Comparison of ENCODE assay signal across 23 cellular contexts in genomic region chr4:121701263-121701662, GRCh38.
"Had no signal": no experiment of that assay in that cellular context is flagged by ENCODE, and none has a peak within 500 bp of the region (broad histone marks: within the 10 kb centered on the region; RNA-seq: fewer than 3 reads in every experiment).

No MANE protein-coding gene starts in this region.

- H3K36me3 ChIP-seq: lower lobe of right lung, ovary, sigmoid colon, stomach, tibial artery had no signal

- DNase-seq: dorsolateral prefrontal cortex; effector CD4-positive, alpha-beta T cell; head of caudate nucleus; left ventricle myocardium superior; lower lobe of right lung; naive thymus-derived CD8-positive, alpha-beta T cell; nephron progenitor cell; occipital lobe; ovary; posterior cingulate gyrus; psoas muscle; right cardiac atrium; sigmoid colon; stimulated activated CD4-positive, alpha-beta T cell treated with anti-CD3 and anti-CD28 coated beads, Interleukin-2, amount 100 ng/mL, for 24 hours; stimulated activated CD4-positive, alpha-beta T cell treated with anti-CD3 and anti-CD28 coated beads, Interleukin-4, amount 100 ng/mL, for 24 hours; stimulated activated naive CD4-positive, alpha-beta T cell treated with Interleukin-2 at 50 U/mL for 16 hours; stomach; testis; tibial artery had no signal

- ATAC-seq: left ventricle myocardium superior; lower lobe of right lung; naive thymus-derived CD8-positive, alpha-beta T cell; psoas muscle; right cardiac atrium; stimulated activated effector memory CD8-positive, alpha-beta T cell treated with anti-CD3 and anti-CD28 coated beads, Interleukin-12 subunit alpha, Interleukin-12 subunit beta, amount 100 ng/mL, for 72 hours had no signal

- H3K27me3 ChIP-seq: dorsolateral prefrontal cortex, ovary, sigmoid colon, stomach, testis, tibial artery had no signal

- H3K27ac ChIP-seq: dorsolateral prefrontal cortex, lower lobe of right lung, ovary, psoas muscle, sigmoid colon, stomach, testis, tibial artery had no signal

- H3K4me3 Mint-ChIP-seq: naive thymus-derived CD8-positive, alpha-beta T cell; nephron progenitor cell; stimulated activated effector memory CD8-positive, alpha-beta T cell treated with anti-CD3 and anti-CD28 coated beads, Interleukin-12 subunit alpha, Interleukin-12 subunit beta, amount 100 ng/mL, for 72 hours; type B pancreatic cell had no signal

- H3K4me1 ChIP-seq: testis had no signal

- H3K27ac Mint-ChIP-seq: naive thymus-derived CD8-positive, alpha-beta T cell; nephron progenitor cell; stimulated activated effector memory CD8-positive, alpha-beta T cell treated with anti-CD3 and anti-CD28 coated beads, Interleukin-12 subunit alpha, Interleukin-12 subunit beta, amount 100 ng/mL, for 72 hours; type B pancreatic cell had no signal

- H3K36me3 Mint-ChIP-seq: naive thymus-derived CD8-positive, alpha-beta T cell; type B pancreatic cell had no signal

- FAIRE-seq: frontal cortex, keratinocyte had no signal

- H3K9me3 Mint-ChIP-seq: stimulated activated effector memory CD8-positive, alpha-beta T cell treated with anti-CD3 and anti-CD28 coated beads, Interleukin-12 subunit alpha, Interleukin-12 subunit beta, amount 100 ng/mL, for 72 hours; type B pancreatic cell had no signal

- H3K9me3 ChIP-seq: lower lobe of right lung, psoas muscle, sigmoid colon, testis, tibial artery had no signal

- H3K4me3 ChIP-seq: dorsolateral prefrontal cortex, lower lobe of right lung, ovary, psoas muscle, sigmoid colon, stomach, testis, tibial artery had no signal
